In the genomic region with DNA sequence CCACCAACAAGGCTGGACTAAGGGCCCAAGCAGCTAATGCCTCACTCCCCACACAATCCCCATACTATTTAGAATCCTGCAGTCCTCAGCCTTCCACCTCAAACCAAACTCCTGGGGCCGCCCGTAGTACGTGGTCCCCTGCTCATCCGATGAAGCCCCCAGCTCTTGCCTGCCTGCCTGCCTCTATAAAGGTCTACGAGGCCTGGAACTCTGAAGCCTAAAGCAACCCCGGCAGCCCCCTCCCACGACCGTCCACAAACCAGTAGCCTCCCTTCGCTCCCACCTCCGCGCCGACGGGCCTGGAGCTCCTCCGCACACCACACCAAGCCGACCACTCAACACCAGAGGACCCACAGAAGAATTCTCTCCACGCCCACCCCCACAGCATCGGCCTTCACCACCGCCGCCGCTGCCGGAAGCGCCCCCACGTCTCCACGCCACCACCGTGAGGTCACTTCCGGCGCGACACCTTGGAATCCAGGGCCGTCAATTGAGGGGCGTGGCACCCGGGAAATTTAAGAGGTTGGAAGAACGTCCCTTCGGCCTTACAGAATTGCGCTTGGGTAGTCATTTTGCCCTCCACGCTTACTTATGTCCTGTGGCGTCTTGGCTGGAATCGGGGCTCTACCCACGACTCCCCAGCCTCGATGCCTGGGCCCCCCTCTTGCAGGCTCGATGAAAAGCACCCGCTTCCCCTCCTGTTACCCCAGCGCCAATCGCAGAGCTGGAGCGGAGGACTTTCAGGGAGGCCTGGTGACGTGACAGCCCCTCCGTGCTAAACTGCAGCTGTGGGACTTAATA, we compare ENCODE assay signal across 8 cellular contexts.
A peak's percentile ranks its signal among the peaks of the same experiment; 100 is the strongest.
DNase-seq lines count a peak whose midpoint lies in the region; ATAC-seq and TF ChIP-seq lines count a peak whose summit lies in the region.

A gene with protein sequence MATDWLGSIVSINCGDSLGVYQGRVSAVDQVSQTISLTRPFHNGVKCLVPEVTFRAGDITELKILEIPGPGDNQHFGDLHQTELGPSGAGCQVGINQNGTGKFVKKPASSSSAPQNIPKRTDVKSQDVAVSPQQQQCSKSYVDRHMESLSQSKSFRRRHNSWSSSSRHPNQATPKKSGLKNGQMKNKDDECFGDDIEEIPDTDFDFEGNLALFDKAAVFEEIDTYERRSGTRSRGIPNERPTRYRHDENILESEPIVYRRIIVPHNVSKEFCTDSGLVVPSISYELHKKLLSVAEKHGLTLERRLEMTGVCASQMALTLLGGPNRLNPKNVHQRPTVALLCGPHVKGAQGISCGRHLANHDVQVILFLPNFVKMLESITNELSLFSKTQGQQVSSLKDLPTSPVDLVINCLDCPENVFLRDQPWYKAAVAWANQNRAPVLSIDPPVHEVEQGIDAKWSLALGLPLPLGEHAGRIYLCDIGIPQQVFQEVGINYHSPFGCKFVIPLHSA (minus strand): TSS at position 428 of the 801 bp plus-strand sequence. CDS start 20,900 bp downstream, outside the sequence.

- H3K27ac ChIP-seq in OCI-LY1 (ENCODE audit: low read depth, low read length, poor library complexity, severe bottlenecking): peak within 1 kb of the TSS; percentile 45

- ATAC-seq in GM19452 (IDR thresholded peaks at IDR 0.05; ENCODE audit: unreplicated experiment): peak; percentile 87

- no peaks in the 10 kb centered on the region; the same call in 1 of the 2 replicates for H3K36me3 ChIP-seq in OCI-LY1 (ENCODE audit: insufficient read depth, low read length)

- peaks cover 35% of the 10 kb centered on the region for H3K79me2 ChIP-seq in OCI-LY1 (ENCODE audit: insufficient read depth, low read length)

- H3K9me3 ChIP-seq in OCI-LY1 (ENCODE audit: low read length): no peaks in the 10 kb centered on the region

- H3F3A ChIP-seq in OCI-LY1 (ENCODE audit: insufficient read depth, low read length): no peaks in the 10 kb centered on the region

- peak within 1 kb of the TSS; percentile 94 for H3K4me2 ChIP-seq in OCI-LY1 (ENCODE audit: low read length)

- no peak for TF ChIP-seq CTCF in OCI-LY1 (IDR thresholded peaks at IDR 0.05; ENCODE audit: low read length)

- peak within 1 kb of the TSS; percentile 96 for H3K4me3 ChIP-seq in OCI-LY1 (ENCODE audit: low read depth, low read length, poor library complexity, severe bottlenecking)

- no peaks in the 10 kb centered on the region for H3K9me2 ChIP-seq in OCI-LY1 (ENCODE audit: low read depth, low read length)

- H2AFZ ChIP-seq in OCI-LY1 (ENCODE audit: low read length): peak within 1 kb of the TSS; percentile 86

- peak; percentile 12 to 85 (median 62) for DNase-seq in C1 segment of cervical spinal cord (lab: John Stamatoyannopoulos, UW)
- peak in 73 of 76 experiments; percentile 8 to 83 (median 61) for DNase-seq in HUDEP-2 (lab: John Stamatoyannopoulos, UW; ENCODE audit: unreplicated experiment in 76 of 76)
- DNase-seq in activated T-cell treated with anti-CD3 and anti-CD28 coated beads for 1 hour (ENCODE audit: low read depth): peak; percentile 78
- DNase-seq in epidermal melanocyte (ENCODE audit: insufficient read length, low spot score): peak; percentile 82
- DNase-seq in middle frontal gyrus (ENCODE audit: extremely low spot score, low spot score): peak; percentile 87
- peak; percentile 73 for DNase-seq in stimulated activated CD8-positive, alpha-beta memory T cell treated with anti-CD3 and anti-CD28 coated beads, Interleukin-2, amount 100 ng/mL, for 1 hour (ENCODE audit: low read depth in 2 of 2)

- no peaks in the 10 kb centered on the region for H3K27me3 ChIP-seq in OCI-LY1 (ENCODE audit: insufficient read depth, low read length)

- H3K4me1 ChIP-seq in OCI-LY1 (ENCODE audit: insufficient read depth, low read length, severe bottlenecking): peaks cover 31% of the 10 kb centered on the region

- peak within 1 kb of the TSS; percentile 95 for H3K9ac ChIP-seq in OCI-LY1 (ENCODE audit: low read length)

- H4K20me1 ChIP-seq in OCI-LY1 (ENCODE audit: insufficient read depth, low read length): no peaks in the 10 kb centered on the region

Comparison
In these comparisons a context has a peak if more than half of its experiments do, and no peak if none do; other contexts are left out.
1. Peak in every context shown above with its lines: DNase-seq, ATAC-seq, H3K4me3 ChIP-seq and H3K27ac ChIP-seq.